24 cellular contexts compared by ENCODE assay signal in the genomic region with DNA sequence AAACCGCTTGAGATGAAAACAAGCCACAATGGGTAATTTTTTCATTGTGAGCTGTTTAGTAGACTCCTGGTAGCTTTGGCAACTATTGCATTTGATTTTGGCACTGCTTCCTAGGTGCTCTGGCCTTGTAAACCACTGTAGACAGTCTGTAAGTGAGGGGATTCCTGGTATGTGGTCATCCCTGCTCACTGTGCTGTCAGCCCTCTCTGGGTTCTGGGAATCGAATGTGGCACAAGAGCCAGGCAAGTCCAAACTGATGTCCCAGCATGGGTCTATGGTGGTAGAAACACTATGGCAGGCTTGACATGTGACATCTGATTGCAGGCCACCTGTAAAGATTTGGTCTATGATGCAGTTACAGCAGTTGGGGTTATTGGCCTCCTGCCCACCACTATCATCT. TPM values are rescaled to one million over a fixed set of nuclear protein-coding genes. Genes with fewer than 3 reads are reported as not detected.
DNase-seq lines count a peak whose midpoint lies in the region; ATAC-seq, FAIRE-seq and TF ChIP-seq lines count a peak whose summit lies in the region.
"Had no signal": no experiment of that assay in that cellular context is flagged by ENCODE, and none has a peak within 500 bp of the region (broad histone marks: within the 10 kb centered on the region; RNA-seq: fewer than 3 reads in every experiment).

No MANE protein-coding gene starts in this region.

- POLR2A ChIA-PET in RWPE1 (lab: Yijun Ruan, JAX; ENCODE audit: low non-redundant PET): no interaction called here

- TF ChIP-seq CTCF in coronary artery (IDR thresholded peaks at IDR 0.05): no peak
- no peak for TF ChIP-seq CTCF in RWPE1 (conservative IDR thresholded peaks at IDR 0.05; ENCODE audit: low read depth)

- DNase-seq in NCI-H2196 (lab: John Stamatoyannopoulos, UW; ENCODE audit: unreplicated experiment) (peak; percentile 9), NCI-H2196 treated with DMSO at 0.1 percent for 48 hours (lab: John Stamatoyannopoulos, UW; ENCODE audit: unreplicated experiment) (no peak), GM12891 (ENCODE audit: insufficient read length, low spot score) (no peak), coronary artery (ENCODE audit: low spot score) (peak; percentile 24), sciatic nerve (ENCODE audit: low spot score) (peak; percentile 15), activated gamma-delta T cell (lab: John Stamatoyannopoulos, UW) (no peak), RWPE1 (ENCODE audit: low spot score) (no peak)
- DNase-seq: activated CD4-positive, alpha-beta T cell treated with anti-CD3 and anti-CD28 coated beads for 48 hours; effector CD8-positive, alpha-beta T cell; KBM-7; mesendoderm; naive B cell; NCI-H524; PC-9; right cardiac atrium; stimulated activated CD4-positive, alpha-beta T cell treated with anti-CD3 and anti-CD28 coated beads, Interleukin-12 subunit alpha, Interleukin-12 subunit beta, amount 100 ng/mL, for 4 hours; stimulated activated CD4-positive, alpha-beta T cell treated with anti-CD3 and anti-CD28 coated beads, Interleukin-4, amount 100 ng/mL, for 4 hours; stimulated activated naive CD4-positive, alpha-beta T cell; transverse colon had no signal

- CTCF ChIA-PET in RWPE1 (lab: Yijun Ruan, JAX): no interaction called here

- intact Hi-C loops in sciatic nerve (cut with DNase I): no loop called here

- peak; percentile 63 for FAIRE-seq in GM12891 (lab: Jason Lieb, UNC)
- FAIRE-seq: HTR-8/SVneo had no signal

- H3K27ac ChIP-seq in coronary artery (peak overlapping the region in 1 of 2 donors; percentile 8), RWPE1 (no peak overlapping the region)
- H3K27ac ChIP-seq: 22Rv1, foreskin keratinocyte, PC-9 had no signal

- no peak overlapping the region for H3K4me3 ChIP-seq in coronary artery
- H3K4me3 ChIP-seq: ovary, PC-9, transverse colon had no signal

- TF ChIP-seq POLR2A in GM12891 (IDR thresholded peaks at IDR 0.05; ENCODE audit: low read depth, low read length): no peak

- ATAC-seq in sciatic nerve (no peak), HG03354 (IDR thresholded peaks at IDR 0.05; ENCODE audit: poor library complexity, severe bottlenecking, unreplicated experiment) (no peak)
- ATAC-seq: right cardiac atrium had no signal

TF ChIP-seq in GM12891, 5 proteins besides CTCF, POLR2A, EP300 and RAD21:
- TF ChIP-seq POLR2AphosphoS5 (IDR thresholded peaks at IDR 0.05; ENCODE audit: low read depth, low read length) (no peak), PAX5 (IDR thresholded peaks at IDR 0.05; ENCODE audit: insufficient read depth, low read length, severe bottlenecking) (no peak), SPI1 (IDR thresholded peaks at IDR 0.05; ENCODE audit: low read depth, low read length) (no peak), POU2F2 (IDR thresholded peaks at IDR 0.05; ENCODE audit: low read depth, low read length) (no peak), TAF1 (IDR thresholded peaks at IDR 0.05; ENCODE audit: low read depth, low read length) (no peak)
TF ChIP-seq in GM12891: peak in this region for 0.

RNA-seq across cellular contexts. Expression of gene USP51, which starts 2.5 kb away (rescaled TPM):
- polyA plus RNA-seq in GM12891 (2012; ENCODE audit: low read depth, missing spikeins): 1.0 TPM
- 3.6 TPM for total RNA-seq in sciatic nerve
- total RNA-seq: PC-9 had no signal

RNA-seq across cellular contexts. Expression of gene MAGEH1, which starts 35.2 kb away (rescaled TPM):
- polyA plus RNA-seq in GM12891 (2012; ENCODE audit: low read depth, missing spikeins): 10.7 TPM
- total RNA-seq in sciatic nerve: 37.0 TPM
- total RNA-seq: PC-9 had no signal

Comparison
In these comparisons a context has a peak if more than half of its experiments do, and no peak if none do; other contexts are left out.
1. DNase-seq: peak in NCI-H2196 (single experiment), coronary artery (single experiment) and sciatic nerve (single experiment); none in NCI-H2196 treated with DMSO at 0.1 percent for 48 hours (single experiment), GM12891 (single experiment), activated gamma-delta T cell (single experiment) and RWPE1 (single experiment).